Comparison of ENCODE assay signal across 18 cellular contexts in the genomic region with DNA sequence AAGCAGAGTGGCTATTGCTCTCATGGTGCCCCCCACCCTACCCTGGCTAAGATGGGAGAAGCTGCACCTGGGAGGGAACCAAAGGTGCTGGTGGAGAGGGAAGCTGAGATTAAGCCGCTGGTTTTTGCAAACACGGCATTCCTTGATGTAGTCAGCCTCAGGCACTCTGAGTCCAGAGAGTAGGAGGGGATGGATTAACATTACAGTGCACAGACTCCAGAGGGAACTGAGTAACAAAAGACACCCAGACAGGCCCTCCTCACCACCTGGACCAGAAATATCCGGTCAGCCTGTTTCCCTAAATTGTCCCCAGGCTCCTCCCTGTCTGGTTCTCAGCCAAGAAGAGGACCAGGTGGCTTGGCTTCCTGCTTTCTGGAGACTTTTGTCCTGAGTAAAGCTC.
DNase-seq lines count a peak whose midpoint lies in the region; ATAC-seq lines count a peak whose summit lies in the region.
"Had no signal": no experiment of that assay in that cellular context is flagged by ENCODE, and none has a peak within 500 bp of the region (broad histone marks: within the 10 kb centered on the region; RNA-seq: fewer than 3 reads in every experiment).

No MANE protein-coding gene starts in this region.

- DNase-seq in DMS53 (lab: John Stamatoyannopoulos, UW): peak; percentile 85
- peak; percentile 78 to 93 for DNase-seq in HAP-1 (ENCODE audit: low spot score in 2 of 2)
- DNase-seq in NCI-H748 treated with DMSO at 0.1 percent for 48 hours (lab: John Stamatoyannopoulos, UW): peak; percentile 86
- DNase-seq in iPS-NIHi11 (ENCODE audit: low spot score): peak; percentile 41
- no peak for DNase-seq in activated naive CD8-positive, alpha-beta T cell treated with anti-CD3 and anti-CD28 coated beads, Interleukin-2, amount 50 U/mL, for 24 hours
- DNase-seq in stimulated activated CD4-positive, alpha-beta T cell treated with anti-CD3 and anti-CD28 coated beads, Interleukin-2, amount 100 ng/mL, for 48 hours: no peak
- DNase-seq: activated CD4-positive, alpha-beta T cell treated with anti-CD3 and anti-CD28 coated beads for 36 hours; body of pancreas; CD4-positive, CD25-positive, alpha-beta regulatory T cell; DMS 273 treated with DMSO at 0.1 percent for 48 hours; IMR-90; NCI-H1092 treated with DMSO at 0.1 percent for 48 hours; posterior cingulate gyrus; right lobe of liver; stimulated activated naive CD8-positive, alpha-beta T cell treated with anti-CD3 and anti-CD28 coated beads, Interleukin-15, amount 100 ng/mL, for 72 hours; thyroid gland had no signal

- peaks cover 21% of the 10 kb centered on the region for H3K4me1 ChIP-seq in HAP-1
- H3K4me1 ChIP-seq: body of pancreas, right lobe of liver, thyroid gland had no signal

- H3K4me3 Mint-ChIP-seq in stimulated activated memory B cell treated with anti-CD40 and anti-IgM and Interleukin-4, amounts not matched to agents 10 μg/mL and 1 μg/mL and 100 μg/mL, for 72 hours: no peak overlapping the region
- no peak overlapping the region for H3K4me3 Mint-ChIP-seq in activated naive CD8-positive, alpha-beta T cell treated with anti-CD3 and anti-CD28 coated beads, Interleukin-2, amount 50 U/mL, for 24 hours
- H3K4me3 Mint-ChIP-seq: activated CD4-positive, alpha-beta T cell treated with anti-CD3 and anti-CD28 coated beads for 36 hours; CD4-positive, CD25-positive, alpha-beta regulatory T cell; stimulated activated naive CD8-positive, alpha-beta T cell treated with anti-CD3 and anti-CD28 coated beads, Interleukin-15, amount 100 ng/mL, for 72 hours; T-helper 1 cell treated with Interleukin-12 subunit alpha and Interleukin-12 subunit beta and Interleukin-4 antibody, amounts not matched to agents 30 μg/mL and 1 μg/mL, for 36 hours had no signal

- in situ Hi-C loops in HAP-1 (cut with MboI; ENCODE audit: low sequenced_read_pairs): no loop called here

- H3K27me3 ChIP-seq in HAP-1 (ENCODE audit: low read depth): no peaks in the 10 kb centered on the region
- H3K27me3 ChIP-seq: body of pancreas, right lobe of liver, thyroid gland had no signal

- no peak overlapping the region for H3K4me3 ChIP-seq in HAP-1
- H3K4me3 ChIP-seq: body of pancreas, right lobe of liver, thyroid gland had no signal

- H3K36me3 Mint-ChIP-seq in stimulated activated memory B cell treated with anti-CD40 and anti-IgM and Interleukin-4, amounts not matched to agents 10 μg/mL and 1 μg/mL and 100 μg/mL, for 72 hours: no peaks in the 10 kb centered on the region
- H3K36me3 Mint-ChIP-seq in activated naive CD8-positive, alpha-beta T cell treated with anti-CD3 and anti-CD28 coated beads, Interleukin-2, amount 50 U/mL, for 24 hours (ENCODE audit: low read depth): no peaks in the 10 kb centered on the region
- H3K36me3 Mint-ChIP-seq: CD4-positive, CD25-positive, alpha-beta regulatory T cell had no signal

- peaks cover 14% of the 10 kb centered on the region for H3K4me1 Mint-ChIP-seq in stimulated activated memory B cell treated with anti-CD40 and anti-IgM and Interleukin-4, amounts not matched to agents 10 μg/mL and 1 μg/mL and 100 μg/mL, for 72 hours
- no peaks in the 10 kb centered on the region for H3K4me1 Mint-ChIP-seq in activated naive CD8-positive, alpha-beta T cell treated with anti-CD3 and anti-CD28 coated beads, Interleukin-2, amount 50 U/mL, for 24 hours
- H3K4me1 Mint-ChIP-seq: activated CD4-positive, alpha-beta T cell treated with anti-CD3 and anti-CD28 coated beads for 36 hours; CD4-positive, CD25-positive, alpha-beta regulatory T cell; stimulated activated naive CD8-positive, alpha-beta T cell treated with anti-CD3 and anti-CD28 coated beads, Interleukin-15, amount 100 ng/mL, for 72 hours had no signal

- no peak overlapping the region for H3K27ac Mint-ChIP-seq in stimulated activated memory B cell treated with anti-CD40 and anti-IgM and Interleukin-4, amounts not matched to agents 10 μg/mL and 1 μg/mL and 100 μg/mL, for 72 hours
- no peak overlapping the region for H3K27ac Mint-ChIP-seq in activated naive CD8-positive, alpha-beta T cell treated with anti-CD3 and anti-CD28 coated beads, Interleukin-2, amount 50 U/mL, for 24 hours
- H3K27ac Mint-ChIP-seq: activated CD4-positive, alpha-beta T cell treated with anti-CD3 and anti-CD28 coated beads for 36 hours; stimulated activated naive CD8-positive, alpha-beta T cell treated with anti-CD3 and anti-CD28 coated beads, Interleukin-15, amount 100 ng/mL, for 72 hours; T-helper 1 cell treated with Interleukin-12 subunit alpha and Interleukin-12 subunit beta and Interleukin-4 antibody, amounts not matched to agents 30 μg/mL and 1 μg/mL, for 36 hours had no signal

- H3K36me3 ChIP-seq in HAP-1 (replicated peaks): no peaks in the 10 kb centered on the region
- H3K36me3 ChIP-seq: right lobe of liver, thyroid gland had no signal

- H3K9me3 Mint-ChIP-seq in stimulated activated memory B cell treated with anti-CD40 and anti-IgM and Interleukin-4, amounts not matched to agents 10 μg/mL and 1 μg/mL and 100 μg/mL, for 72 hours: no peaks in the 10 kb centered on the region
- H3K9me3 Mint-ChIP-seq in activated naive CD8-positive, alpha-beta T cell treated with anti-CD3 and anti-CD28 coated beads, Interleukin-2, amount 50 U/mL, for 24 hours: no peaks in the 10 kb centered on the region
- H3K9me3 Mint-ChIP-seq: stimulated activated naive CD8-positive, alpha-beta T cell treated with anti-CD3 and anti-CD28 coated beads, Interleukin-15, amount 100 ng/mL, for 72 hours; T-helper 1 cell treated with Interleukin-12 subunit alpha and Interleukin-12 subunit beta and Interleukin-4 antibody, amounts not matched to agents 30 μg/mL and 1 μg/mL, for 36 hours had no signal

- H3K9me3 ChIP-seq in HAP-1: peaks cover 3% of the 10 kb centered on the region
- H3K9me3 ChIP-seq: body of pancreas, right lobe of liver, thyroid gland had no signal

- peaks cover 39% of the 10 kb centered on the region for H3K27me3 Mint-ChIP-seq in stimulated activated memory B cell treated with anti-CD40 and anti-IgM and Interleukin-4, amounts not matched to agents 10 μg/mL and 1 μg/mL and 100 μg/mL, for 72 hours
- H3K27me3 Mint-ChIP-seq in activated naive CD8-positive, alpha-beta T cell treated with anti-CD3 and anti-CD28 coated beads, Interleukin-2, amount 50 U/mL, for 24 hours: peaks cover 21% of the 10 kb centered on the region

- ATAC-seq in stimulated activated memory B cell treated with anti-CD40 and anti-IgM and Interleukin-4, amounts not matched to agents 10 μg/mL and 1 μg/mL and 100 μg/mL, for 72 hours: no peak
- ATAC-seq in activated naive CD8-positive, alpha-beta T cell treated with anti-CD3 and anti-CD28 coated beads, Interleukin-2, amount 50 U/mL, for 24 hours: no peak
- ATAC-seq: activated CD4-positive, alpha-beta T cell treated with anti-CD3 and anti-CD28 coated beads for 36 hours; body of pancreas; right lobe of liver; stimulated activated naive CD8-positive, alpha-beta T cell treated with anti-CD3 and anti-CD28 coated beads, Interleukin-15, amount 100 ng/mL, for 72 hours had no signal

Comparison
In these comparisons a context has a peak if more than half of its experiments do, and no peak if none do; other contexts are left out.
1. DNase-seq: peak in DMS53 (single experiment), HAP-1 (2 of 2), NCI-H748 treated with DMSO at 0.1 percent for 48 hours (single experiment) and iPS-NIHi11 (single experiment); none in activated naive CD8-positive, alpha-beta T cell treated with anti-CD3 and anti-CD28 coated beads, Interleukin-2, amount 50 U/mL, for 24 hours (single experiment) and stimulated activated CD4-positive, alpha-beta T cell treated with anti-CD3 and anti-CD28 coated beads, Interleukin-2, amount 100 ng/mL, for 48 hours (0 of 2).